ENCODE assay signal across 8 cellular contexts in genomic region chr11:122436188-122436555, GRCh38.
"Had no signal": no experiment of that assay in that cellular context is flagged by ENCODE, and none has a peak within 500 bp of the region (broad histone marks: within the 10 kb centered on the region; RNA-seq: fewer than 3 reads in every experiment).

No MANE protein-coding gene starts in this region.

- H3K36me3 ChIP-seq: HAP-1 had no signal

- H3K9me3 ChIP-seq: HAP-1 had no signal

- DNase-seq: GM23248, GOT3, H7, HFFc6, IMR-90 had no signal

- H3K4me3 ChIP-seq: GM23248, HAP-1, K562 had no signal

- H3K27ac ChIP-seq: GM23248 had no signal

- ATAC-seq: HCT116, K562 had no signal
